Comparison of ENCODE assay signal across 8 cellular contexts in the genomic region with DNA sequence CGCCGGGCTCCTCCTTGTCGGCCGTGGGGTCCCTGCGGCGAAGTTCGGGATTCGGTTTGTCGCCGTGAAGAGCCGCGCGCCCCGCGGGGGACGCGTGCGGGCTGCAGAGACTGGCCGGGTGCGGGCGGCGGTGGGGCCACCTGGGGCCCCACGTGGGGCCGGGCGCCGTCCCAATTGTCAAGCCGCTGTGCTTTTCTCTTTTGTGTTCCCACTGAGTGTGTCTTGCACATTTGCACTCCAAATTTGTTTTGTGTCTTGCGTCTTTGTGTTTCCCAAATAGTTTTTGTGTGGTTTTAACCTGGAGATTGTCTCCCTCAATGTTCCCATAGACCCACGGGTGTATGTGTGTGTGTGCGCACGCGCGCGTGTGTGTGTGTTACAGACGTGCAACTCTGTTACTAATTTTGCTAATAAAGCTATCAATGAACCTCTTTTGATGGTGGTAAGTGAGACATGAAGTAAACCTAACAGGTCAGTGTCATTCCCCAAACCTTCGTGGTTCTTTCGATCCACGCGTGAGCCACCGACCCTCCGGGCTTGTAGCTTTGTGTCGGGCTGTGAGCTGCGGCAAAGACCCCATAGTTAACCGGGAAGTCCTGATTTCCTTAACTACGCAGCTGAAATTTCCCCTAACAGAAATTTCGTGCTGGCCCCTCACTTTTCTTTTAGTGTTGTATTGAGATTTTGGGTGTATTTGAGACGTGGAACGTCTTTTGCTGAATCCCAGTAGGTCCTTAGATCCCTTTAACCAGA. TPM values are rescaled to one million over a fixed set of nuclear protein-coding genes. Genes with fewer than 3 reads are reported as not detected.
A peak's percentile ranks its signal among the peaks of the same experiment; 100 is the strongest.
DNase-seq lines count a peak whose midpoint lies in the region; ATAC-seq, FAIRE-seq and TF ChIP-seq lines count a peak whose summit lies in the region.

No MANE protein-coding gene starts in this region.

- peak overlapping the region; percentile 89 for H3K9ac ChIP-seq in adipocyte (ENCODE audit: low read length)
- H3K9ac ChIP-seq in rectal smooth muscle tissue (ENCODE audit: low read length) = no peak overlapping the region

- peak overlapping the region; percentile 87 for H3K27ac ChIP-seq in rectal smooth muscle tissue (ENCODE audit: low read depth, low read length)

- ATAC-seq in GM18502 (IDR thresholded peaks at IDR 0.05; ENCODE audit: poor library complexity, unreplicated experiment) (peak; percentile 48), HG02759 (IDR thresholded peaks at IDR 0.05; ENCODE audit: unreplicated experiment) (peak; percentile 46), left cardiac atrium (peak; percentile 51 to 64)

- H3K4me3 ChIP-seq in adipocyte (ENCODE audit: low read length) = peak overlapping the region; percentile 87
- peak overlapping the region; percentile 61 for H3K4me3 ChIP-seq in rectal smooth muscle tissue (ENCODE audit: low read length)

- H3K27me3 ChIP-seq in adipocyte (replicated peaks; ENCODE audit: control insufficient read depth, insufficient read depth, low read length) (no peaks in the 10 kb centered on the region), rectal smooth muscle tissue (ENCODE audit: control insufficient read depth, insufficient read depth, low read length) (no peaks in the 10 kb centered on the region)

- H3K4me1 ChIP-seq in adipocyte (ENCODE audit: control insufficient read depth, insufficient read depth, low read length) (peaks cover 16% of the 10 kb centered on the region), rectal smooth muscle tissue (ENCODE audit: control insufficient read depth, insufficient read depth, low read length) (peaks cover 5% of the 10 kb centered on the region)

- DNase-seq in adipocyte (ENCODE audit: low read depth) (peak; percentile 58), left cardiac atrium (peak; percentile 48), NCI-H526 treated with DMSO at 0.1 percent for 48 hours (lab: John Stamatoyannopoulos, UW) (no peak), H54 (ENCODE audit: insufficient read length, low spot score) (no peak)

- TF ChIP-seq POLR2A in Raji (IDR thresholded peaks at IDR 0.05; ENCODE audit: insufficient read depth, low read depth, low read length) = peak; percentile 50
- TF ChIP-seq POLR2A in H54 (IDR thresholded peaks at IDR 0.05; ENCODE audit: low read depth, low read length) = no peak

- intact Hi-C loops in left cardiac atrium (cut with DNase I) = no loop called here

- no peaks in the 10 kb centered on the region for H3K9me3 ChIP-seq in adipocyte (ENCODE audit: control insufficient read depth, low read length)

- no peak for FAIRE-seq in H54 (lab: Jason Lieb, UNC)

- H3K36me3 ChIP-seq in adipocyte (ENCODE audit: control insufficient read depth, insufficient read depth, low read length, severe bottlenecking) = no peaks in the 10 kb centered on the region
- H3K36me3 ChIP-seq in rectal smooth muscle tissue (ENCODE audit: control insufficient read depth, insufficient read depth, low read length) = no peaks in the 10 kb centered on the region

RNA-seq across cellular contexts. Expression of a gene that starts 0.7 kb away (rescaled TPM):
- 10 to 100 TPM; 29.9 to 36.3 TPM for total RNA-seq in left cardiac atrium

Comparison
In these comparisons a context has a peak if more than half of its experiments do, and no peak if none do; other contexts are left out.
1. DNase-seq: peak in adipocyte (single experiment) and left cardiac atrium (single experiment); none in NCI-H526 treated with DMSO at 0.1 percent for 48 hours (single experiment) and H54 (single experiment).
2. Peak in every context shown above with its lines, with median percentiles within 50 percentile points of each other: ATAC-seq.